13 cellular contexts compared by ENCODE assay signal in the genomic region with DNA sequence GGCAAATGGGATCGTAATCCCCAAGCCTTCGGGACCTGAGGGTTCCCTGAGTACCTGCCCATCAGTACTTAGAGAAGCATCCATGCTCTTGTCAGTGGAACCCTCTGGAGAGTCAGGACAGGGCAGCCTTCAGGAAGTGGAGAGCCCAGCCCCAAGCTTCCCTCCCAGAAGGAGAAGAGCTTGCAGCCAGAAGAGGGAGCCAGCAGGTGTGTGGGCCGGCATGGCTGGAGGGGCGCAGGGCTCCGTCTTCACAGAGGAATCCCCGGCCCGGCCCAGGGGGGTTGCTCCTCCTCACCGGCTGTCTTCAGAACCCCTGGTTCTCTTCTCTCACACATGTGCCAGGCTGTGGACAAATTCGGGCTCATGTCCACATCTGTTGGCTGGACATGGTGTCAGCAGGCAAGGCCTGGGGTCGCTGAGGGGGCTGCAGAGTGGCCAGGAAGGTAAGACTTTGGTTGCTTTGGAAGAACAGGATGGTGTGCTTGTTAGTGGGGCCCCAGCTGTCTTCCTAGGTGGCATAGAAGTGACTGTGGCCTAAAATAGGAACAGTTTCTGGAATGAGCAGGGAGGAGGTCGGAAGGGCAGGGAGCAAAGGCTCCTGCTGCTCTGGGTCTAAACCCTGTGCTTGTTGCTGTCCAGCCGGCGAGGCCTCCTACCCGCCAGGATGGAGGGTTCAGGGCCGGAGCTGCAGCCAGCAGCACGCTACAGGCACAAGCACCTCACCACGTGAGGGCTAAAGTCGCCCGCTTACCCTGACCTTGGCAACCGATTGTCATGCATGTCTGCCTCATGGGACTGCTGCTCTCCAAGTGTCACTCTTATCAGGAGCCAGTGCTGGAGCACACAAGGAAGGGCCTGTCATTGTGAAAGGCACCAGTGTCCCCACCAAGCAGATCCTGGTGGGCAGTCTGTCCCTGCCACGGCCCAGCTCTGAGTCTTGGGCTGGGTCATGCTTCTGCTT. TPM values are rescaled to one million over a fixed set of nuclear protein-coding genes. Genes with fewer than 3 reads are reported as not detected.
A peak's percentile ranks its signal among the peaks of the same experiment; 100 is the strongest.
DNase-seq lines count a peak whose midpoint lies in the region; ATAC-seq and TF ChIP-seq lines count a peak whose summit lies in the region.
"Had no signal": no experiment of that assay in that cellular context is flagged by ENCODE, and none has a peak within 500 bp of the region (broad histone marks: within the 10 kb centered on the region; RNA-seq: fewer than 3 reads in every experiment).

No MANE protein-coding gene starts in this region.

- peak overlapping the region; percentile 94 for H3K27ac ChIP-seq in OCI-LY3 (ENCODE audit: low read length)
- H3K27ac ChIP-seq in right cardiac atrium (ENCODE audit: low read length) = peak overlapping the region; percentile 10
- peak overlapping the region; percentile 38 to 75 (median 56) for H3K27ac ChIP-seq in gastrocnemius medialis
- H3K27ac ChIP-seq: prostate gland had no signal

- 59% methylated on average over 20 of the region's 21 CpGs for WGBS in right cardiac atrium

- intact Hi-C loops in right cardiac atrium (cut with DNase I) = no loop called here
- intact Hi-C loops in gastrocnemius medialis (cut with DNase I; ENCODE audit: low total_unique reads) = loop anchor here (1.0 to 5.0 kb wide), 2 partner anchors 58 to 175 kb away; no protein-coding TSS in a partner anchor
- intact Hi-C loops in activated CD4-positive, alpha-beta T cell treated with anti-CD3 and anti-CD28 coated beads, Interleukin-2, amount 10 ng/mL, durations not matched to agents 24 days and 14 days (cut with micrococcal nuclease) = no loop called here

- ATAC-seq in right cardiac atrium (peak; percentile 61 to 67), gastrocnemius medialis (peak; percentile 73 to 78), HG03280 (IDR thresholded peaks at IDR 0.05; ENCODE audit: unreplicated experiment) (no peak)
- ATAC-seq: activated CD4-positive, alpha-beta T cell treated with anti-CD3 and anti-CD28 coated beads for 36 hours; activated T-helper 17 cell treated with anti-CD3 and anti-CD28 coated beads, Interleukin-2, amount 50 U/mL, for 72 hours had no signal

- no peaks in the 10 kb centered on the region for H4K20me1 ChIP-seq in OCI-LY3 (ENCODE audit: insufficient read depth, low read length)

- no peaks in the 10 kb centered on the region for H3K4me1 Mint-ChIP-seq in activated CD4-positive, alpha-beta T cell treated with anti-CD3 and anti-CD28 coated beads, Interleukin-2, amount 10 ng/mL, durations not matched to agents 24 days and 14 days
- H3K4me1 Mint-ChIP-seq: activated CD4-positive, alpha-beta T cell treated with anti-CD3 and anti-CD28 coated beads for 36 hours; activated T-helper 17 cell treated with anti-CD3 and anti-CD28 coated beads, Interleukin-2, amount 50 U/mL, for 72 hours had no signal

- H3K27me3 Mint-ChIP-seq in activated CD4-positive, alpha-beta T cell treated with anti-CD3 and anti-CD28 coated beads, Interleukin-2, amount 10 ng/mL, durations not matched to agents 24 days and 14 days = peaks cover 11% of the 10 kb centered on the region

- no peaks in the 10 kb centered on the region for H3K9me3 Mint-ChIP-seq in activated CD4-positive, alpha-beta T cell treated with anti-CD3 and anti-CD28 coated beads, Interleukin-2, amount 10 ng/mL, durations not matched to agents 24 days and 14 days
- H3K9me3 Mint-ChIP-seq: activated T-helper 17 cell treated with anti-CD3 and anti-CD28 coated beads, Interleukin-2, amount 50 U/mL, for 72 hours had no signal

- H3K27ac Mint-ChIP-seq in activated CD4-positive, alpha-beta T cell treated with anti-CD3 and anti-CD28 coated beads, Interleukin-2, amount 10 ng/mL, durations not matched to agents 24 days and 14 days = no peak overlapping the region
- H3K27ac Mint-ChIP-seq: activated CD4-positive, alpha-beta T cell treated with anti-CD3 and anti-CD28 coated beads for 36 hours; activated T-helper 17 cell treated with anti-CD3 and anti-CD28 coated beads, Interleukin-2, amount 50 U/mL, for 72 hours had no signal

- peaks cover 9% of the 10 kb centered on the region; the same call in 1 of the 2 replicates for H3K9me3 ChIP-seq in OCI-LY3 (ENCODE audit: insufficient read depth, low read length)
- H3K9me3 ChIP-seq in right cardiac atrium (ENCODE audit: control insufficient read depth, low read length) = no peaks in the 10 kb centered on the region
- H3K9me3 ChIP-seq in gastrocnemius medialis = no peaks in the 10 kb centered on the region
- H3K9me3 ChIP-seq: prostate gland had no signal

- no peaks in the 10 kb centered on the region for H3K79me2 ChIP-seq in OCI-LY3 (ENCODE audit: low read length)

- TF ChIP-seq POLR2A in gastrocnemius medialis (IDR thresholded peaks at IDR 0.05) = no peak

- H3K9ac ChIP-seq in OCI-LY3 (ENCODE audit: low read length) = peak overlapping the region; percentile 76

- DNase-seq in GM13977 (ENCODE audit: low spot score) (peak; percentile 58), right cardiac atrium (peak in 2 of 3 donors; percentile 60 to 67), gastrocnemius medialis (peak; percentile 34 to 51), ecto neural progenitor cell (ENCODE audit: low spot score) (no peak)
- DNase-seq in activated CD4-positive, alpha-beta T cell treated with anti-CD3 and anti-CD28 coated beads, Interleukin-2, amount 10 ng/mL, durations not matched to agents 24 days and 14 days = no peak
- DNase-seq: activated CD4-positive, alpha-beta T cell treated with anti-CD3 and anti-CD28 coated beads for 36 hours; glutamatergic neuron; NCI-H1694 treated with DMSO at 0.1 percent for 48 hours; SW 1271 had no signal

- H2AFZ ChIP-seq in OCI-LY3 (ENCODE audit: low read depth, low read length) = no peak overlapping the region

- in situ Hi-C loops in GM13977 (cut with MboI; ENCODE audit: low pct_unique_long_range_greater_than_20kb, low sequenced_read_pairs, unreplicated experiment) = no loop called here
- in situ Hi-C loops in gastrocnemius medialis (cut with MboI; ENCODE audit: low sequenced_read_pairs in 4 of 4) = no loop called here

- peak overlapping the region; percentile 79 for H3K4me2 ChIP-seq in OCI-LY3 (ENCODE audit: low read length)

- no peaks in the 10 kb centered on the region for H3K36me3 Mint-ChIP-seq in activated CD4-positive, alpha-beta T cell treated with anti-CD3 and anti-CD28 coated beads, Interleukin-2, amount 10 ng/mL, durations not matched to agents 24 days and 14 days (ENCODE audit: low read depth)

- H3K4me3 Mint-ChIP-seq in activated CD4-positive, alpha-beta T cell treated with anti-CD3 and anti-CD28 coated beads, Interleukin-2, amount 10 ng/mL, durations not matched to agents 24 days and 14 days = no peak overlapping the region
- H3K4me3 Mint-ChIP-seq: activated CD4-positive, alpha-beta T cell treated with anti-CD3 and anti-CD28 coated beads for 36 hours; activated T-helper 17 cell treated with anti-CD3 and anti-CD28 coated beads, Interleukin-2, amount 50 U/mL, for 72 hours had no signal

- H3K4me1 ChIP-seq in OCI-LY3 (ENCODE audit: low read length) = peaks cover 57% of the 10 kb centered on the region
- H3K4me1 ChIP-seq in right cardiac atrium (ENCODE audit: control insufficient read depth, insufficient read depth, low read length) = peaks cover 5% of the 10 kb centered on the region
- peaks cover 7 to 17% of the 10 kb centered on the region in 2 donors for H3K4me1 ChIP-seq in gastrocnemius medialis
- H3K4me1 ChIP-seq: prostate gland had no signal

- peaks cover 22% of the 10 kb centered on the region for H3K27me3 ChIP-seq in OCI-LY3 (ENCODE audit: low read depth, low read length)
- no peaks in the 10 kb centered on the region for H3K27me3 ChIP-seq in right cardiac atrium (ENCODE audit: control insufficient read depth, insufficient read depth)
- H3K27me3 ChIP-seq in gastrocnemius medialis = no peaks in the 10 kb centered on the region

- H3K36me3 ChIP-seq in OCI-LY3 (replicated peaks; ENCODE audit: low read depth, low read length) (peaks cover 6% of the 10 kb centered on the region), gastrocnemius medialis (no peaks in the 10 kb centered on the region)
- H3K36me3 ChIP-seq: prostate gland had no signal

- H3K4me3 ChIP-seq in OCI-LY3 (ENCODE audit: low read length) (peak overlapping the region; percentile 55), right cardiac atrium (ENCODE audit: low read length) (no peak overlapping the region), gastrocnemius medialis (no peak overlapping the region)
- H3K4me3 ChIP-seq: prostate gland had no signal

- TF ChIP-seq CTCF in GM13977 (IDR thresholded peaks at IDR 0.05; ENCODE audit: extremely low read depth, insufficient read depth, missing control alignments) = peak; percentile 42
- peak; percentile 42 for TF ChIP-seq CTCF in OCI-LY3 (IDR thresholded peaks at IDR 0.05; ENCODE audit: low read depth, low read length)
- peak in 1 of 5 experiments; percentile 26 for TF ChIP-seq CTCF in gastrocnemius medialis (IDR thresholded peaks at IDR 0.05 in 4 of 5, conservative IDR thresholded peaks at IDR 0.05 in 1 of 5)

RNA-seq across cellular contexts. Expression of gene RXRA, which starts 58.7 kb away (rescaled TPM):
- total RNA-seq in right cardiac atrium (10 to 100 TPM; 48.1 to 72.3 (median 61.7) TPM), gastrocnemius medialis (100 to 1,000 TPM in 3 of 4 donors, 10 to 100 TPM in 1; 70.8 to 224 (median 160) TPM)
- polyA plus RNA-seq in right cardiac atrium = 66.0 TPM
- total RNA-seq in activated CD4-positive, alpha-beta T cell treated with anti-CD3 and anti-CD28 coated beads, Interleukin-2, amount 10 ng/mL, durations not matched to agents 24 days and 14 days = 4.0 and 4.8 TPM in 2 replicates

Comparison
In these comparisons a context has a peak if more than half of its experiments do, and no peak if none do; other contexts are left out.
1. DNase-seq: peak in GM13977 (single experiment), right cardiac atrium (2 of 3) and gastrocnemius medialis (2 of 2); none in ecto neural progenitor cell (single experiment) and activated CD4-positive, alpha-beta T cell treated with anti-CD3 and anti-CD28 coated beads, Interleukin-2, amount 10 ng/mL, durations not matched to agents 24 days and 14 days (single experiment).
2. H3K27ac ChIP-seq: peak in every context shown above with its lines; median percentile 94 in OCI-LY3; 56 in gastrocnemius medialis; 10 in right cardiac atrium.